Comparison of ENCODE assay signal across 27 cellular contexts in the genomic region with DNA sequence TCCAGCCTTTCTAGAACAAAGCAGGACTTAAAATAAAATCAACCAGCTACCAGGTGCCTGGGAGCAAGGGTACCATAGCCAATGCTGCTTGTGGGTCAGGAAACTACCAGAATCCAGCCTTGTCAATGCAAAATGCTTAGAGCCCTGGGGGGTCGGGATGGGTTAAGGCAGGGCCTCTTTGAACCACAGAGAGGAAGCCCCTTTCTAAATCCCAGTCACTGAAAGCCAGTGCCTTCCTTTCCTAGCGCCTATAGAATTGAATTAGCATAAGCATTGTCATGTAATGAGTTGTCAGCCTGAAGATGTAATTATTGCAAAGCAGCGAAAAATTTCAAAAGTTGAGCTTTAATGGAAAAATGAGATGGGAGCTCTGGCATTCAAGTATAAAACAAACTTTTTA.
"Had no signal": no experiment of that assay in that cellular context is flagged by ENCODE, and none has a peak within 500 bp of the region (broad histone marks: within the 10 kb centered on the region; RNA-seq: fewer than 3 reads in every experiment).

No MANE protein-coding gene starts in this region.

- H3K36me3 ChIP-seq: left ventricle myocardium inferior, ovary, prostate gland, thyroid gland, upper lobe of right lung, WERI-Rb-1 had no signal

- H3K9me3 ChIP-seq: left ventricle myocardium inferior, ovary, prostate gland, thyroid gland, upper lobe of right lung had no signal

- H3K9me3 Mint-ChIP-seq: activated naive CD4-positive, alpha-beta T cell treated with anti-CD3 and anti-CD28 coated beads, Interleukin-2, amount 50 U/mL, for 24 hours; brain; mesothelial cell of epicardium; naive thymus-derived CD8-positive, alpha-beta T cell; stimulated activated naive CD8-positive, alpha-beta T cell treated with anti-CD3 and anti-CD28 coated beads, Interleukin-15, Interleukin-2, amounts not matched to agents 100 ng/mL and 50 ng/mL, for 24 hours; T-cell; T-helper 2 cell treated with Interferon-gamma antibody and Interleukin-4, amounts not matched to agents 5 μg/mL and 100 μg/mL, for 36 hours had no signal

- H3K27me3 ChIP-seq: ovary, thyroid gland, upper lobe of right lung had no signal

- H3K27ac ChIP-seq: left ventricle myocardium inferior, ovary, prostate gland, thyroid gland, upper lobe of right lung, WERI-Rb-1 had no signal

- H3K36me3 Mint-ChIP-seq: activated naive CD4-positive, alpha-beta T cell treated with anti-CD3 and anti-CD28 coated beads, Interleukin-2, amount 50 U/mL, for 24 hours; brain; mesothelial cell of epicardium; naive thymus-derived CD8-positive, alpha-beta T cell; T-cell had no signal

- DNase-seq: activated CD4-positive, alpha-beta T cell treated with anti-CD3 and anti-CD28 coated beads for 1 hour; activated CD4-positive, alpha-beta T cell treated with anti-CD3 and anti-CD28 coated beads, Interleukin-2, amount 50 U/mL, for 1 hour; activated CD8-positive, alpha-beta T cell treated with anti-CD3 and anti-CD28 coated beads, Interleukin-2, amount 10 ng/mL, durations not matched to agents 7 days and 5 days; activated gamma-delta T cell treated with Interleukin-2 at 50 U/mL for 16 hours; activated T-cell treated with anti-CD3 and anti-CD28 coated beads, Interleukin-2, amount 50 U/mL, for 1 hour; anterior cingulate cortex; central memory CD4-positive, alpha-beta T cell; effector memory CD4-positive, alpha-beta T cell; foreskin melanocyte; glutamatergic neuron; hippocampal formation; left ventricle myocardium inferior; naive thymus-derived CD8-positive, alpha-beta T cell; ovary; stimulated activated CD4-positive, alpha-beta T cell treated with anti-CD3 and anti-CD28 coated beads, Interleukin-4, amount 100 ng/mL, for 24 hours; substantia nigra; T-cell; thyroid gland; upper lobe of right lung; WERI-Rb-1 had no signal

- H3K4me1 ChIP-seq: prostate gland, thyroid gland, upper lobe of right lung had no signal

- ATAC-seq: activated CD8-positive, alpha-beta T cell treated with anti-CD3 and anti-CD28 coated beads, Interleukin-2, amount 10 ng/mL, durations not matched to agents 7 days and 5 days; esophagus mucosa; naive thymus-derived CD8-positive, alpha-beta T cell; T-cell had no signal

- H3K4me1 Mint-ChIP-seq: activated naive CD4-positive, alpha-beta T cell treated with anti-CD3 and anti-CD28 coated beads, Interleukin-2, amount 50 U/mL, for 24 hours; T-cell had no signal

- H3K4me3 Mint-ChIP-seq: activated CD8-positive, alpha-beta T cell treated with anti-CD3 and anti-CD28 coated beads, Interleukin-2, amount 10 ng/mL, durations not matched to agents 7 days and 5 days; activated naive CD4-positive, alpha-beta T cell treated with anti-CD3 and anti-CD28 coated beads, Interleukin-2, amount 50 U/mL, for 24 hours; brain; mesothelial cell of epicardium; naive thymus-derived CD8-positive, alpha-beta T cell; stimulated activated naive CD8-positive, alpha-beta T cell treated with anti-CD3 and anti-CD28 coated beads, Interleukin-15, Interleukin-2, amounts not matched to agents 100 ng/mL and 50 ng/mL, for 24 hours; T-cell; T-helper 2 cell treated with Interferon-gamma antibody and Interleukin-4, amounts not matched to agents 5 μg/mL and 100 μg/mL, for 36 hours had no signal

- H3K27ac Mint-ChIP-seq: activated CD8-positive, alpha-beta T cell treated with anti-CD3 and anti-CD28 coated beads, Interleukin-2, amount 10 ng/mL, durations not matched to agents 7 days and 5 days; activated naive CD4-positive, alpha-beta T cell treated with anti-CD3 and anti-CD28 coated beads, Interleukin-2, amount 50 U/mL, for 24 hours; mesothelial cell of epicardium; naive thymus-derived CD8-positive, alpha-beta T cell; stimulated activated naive CD8-positive, alpha-beta T cell treated with anti-CD3 and anti-CD28 coated beads, Interleukin-15, Interleukin-2, amounts not matched to agents 100 ng/mL and 50 ng/mL, for 24 hours; T-cell; T-helper 2 cell treated with Interferon-gamma antibody and Interleukin-4, amounts not matched to agents 5 μg/mL and 100 μg/mL, for 36 hours had no signal

- H3K27me3 Mint-ChIP-seq: brain had no signal

- H3K4me3 ChIP-seq: left ventricle myocardium inferior, ovary, prostate gland, thyroid gland, upper lobe of right lung had no signal
